Comparison of ENCODE assay signal across 19 cellular contexts in the genomic region with DNA sequence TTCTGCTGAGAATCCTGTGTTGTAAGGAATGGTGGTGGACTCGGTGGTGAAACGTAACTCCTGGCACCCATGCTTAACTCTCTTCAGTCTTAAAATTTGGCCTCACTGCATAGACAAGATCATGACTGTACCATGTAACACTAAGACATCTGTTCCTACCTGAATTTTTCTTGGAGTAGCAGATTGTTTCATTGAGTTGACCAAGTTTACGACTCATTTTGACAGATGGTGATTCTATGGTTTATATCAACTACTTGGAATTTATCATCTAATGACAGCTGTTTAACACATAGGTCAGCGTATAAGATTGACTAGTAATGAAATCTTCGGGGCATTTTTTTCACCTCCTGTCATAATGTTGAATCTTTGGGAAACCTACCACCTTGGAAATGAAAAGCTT.
DNase-seq lines count a peak whose midpoint lies in the region; ATAC-seq and TF ChIP-seq lines count a peak whose summit lies in the region.
"Had no signal": no experiment of that assay in that cellular context is flagged by ENCODE, and none has a peak within 500 bp of the region (broad histone marks: within the 10 kb centered on the region; RNA-seq: fewer than 3 reads in every experiment).

No MANE protein-coding gene starts in this region.

- no peaks in the 10 kb centered on the region for H3K9me3 Mint-ChIP-seq in activated CD4-positive, alpha-beta T cell treated with anti-CD3 and anti-CD28 coated beads for 36 hours (ENCODE audit: low read depth)
- H3K9me3 Mint-ChIP-seq in activated naive CD8-positive, alpha-beta T cell treated with anti-CD3 and anti-CD28 coated beads for 36 hours: peaks cover 14% of the 10 kb centered on the region
- H3K9me3 Mint-ChIP-seq in neural crest cell: peaks cover 9% of the 10 kb centered on the region
- H3K9me3 Mint-ChIP-seq: GM23338, type B pancreatic cell had no signal

- no peak overlapping the region for H3K4me3 ChIP-seq in H7 (ENCODE audit: insufficient read depth, low read depth, low read length)
- H3K4me3 ChIP-seq: GM23338, K562, skin epidermis had no signal

- no peak for ATAC-seq in activated CD4-positive, alpha-beta T cell treated with anti-CD3 and anti-CD28 coated beads for 36 hours
- no peak for ATAC-seq in GM18505 (IDR thresholded peaks at IDR 0.05; ENCODE audit: unreplicated experiment)
- ATAC-seq: GM23338, K562 had no signal

- intact Hi-C loops in activated CD4-positive, alpha-beta T cell treated with anti-CD3 and anti-CD28 coated beads for 36 hours (cut with DNase I, micrococcal nuclease): no loop called here

- TF ChIP-seq CTCF in neural crest cell (conservative IDR thresholded peaks at IDR 0.05): no peak

- H3K27me3 Mint-ChIP-seq in activated CD4-positive, alpha-beta T cell treated with anti-CD3 and anti-CD28 coated beads for 36 hours: no peaks in the 10 kb centered on the region
- no peaks in the 10 kb centered on the region for H3K27me3 Mint-ChIP-seq in activated naive CD8-positive, alpha-beta T cell treated with anti-CD3 and anti-CD28 coated beads for 36 hours
- H3K27me3 Mint-ChIP-seq in neural crest cell (ENCODE audit: low read depth): no peaks in the 10 kb centered on the region

- no peak for TF ChIP-seq POLR2A in GM18505 (IDR thresholded peaks at IDR 0.05; ENCODE audit: borderline replicate concordance, extremely low read depth, insufficient read depth, insufficient read length)

- peaks cover 100% of the 10 kb centered on the region for H3K4me1 Mint-ChIP-seq in activated CD4-positive, alpha-beta T cell treated with anti-CD3 and anti-CD28 coated beads for 36 hours
- H3K4me1 Mint-ChIP-seq in activated naive CD8-positive, alpha-beta T cell treated with anti-CD3 and anti-CD28 coated beads for 36 hours: peaks cover 98% of the 10 kb centered on the region
- peaks cover 68% of the 10 kb centered on the region for H3K4me1 Mint-ChIP-seq in neural crest cell

- POLR2A ChIA-PET in activated CD4-positive, alpha-beta T cell treated with anti-CD3 and anti-CD28 coated beads for 36 hours (lab: Charles Lee): interaction anchor here (0.8 to 1.0 kb wide), 2 partner anchors 29 to 33 kb away, joined by 3 read pairs; no protein-coding TSS in a partner anchor

- CTCF ChIA-PET in activated CD4-positive, alpha-beta T cell treated with anti-CD3 and anti-CD28 coated beads for 36 hours (lab: Charles Lee): interaction anchor here (0.6 to 1.7 kb wide), 7 partner anchors 13 to 222 kb away, joined by 3 to 5 read pairs (median 3); no protein-coding TSS in a partner anchor

- H3K27me3 ChIP-seq in H7 (ENCODE audit: control insufficient read depth, insufficient read depth, low read length): no peaks in the 10 kb centered on the region

- peak overlapping the region; percentile 92 for H3K27ac Mint-ChIP-seq in activated CD4-positive, alpha-beta T cell treated with anti-CD3 and anti-CD28 coated beads for 36 hours
- H3K27ac Mint-ChIP-seq in activated naive CD8-positive, alpha-beta T cell treated with anti-CD3 and anti-CD28 coated beads for 36 hours: peak overlapping the region; percentile 86
- H3K27ac Mint-ChIP-seq in neural crest cell (ENCODE audit: unreplicated experiment): peak overlapping the region; percentile 52
- H3K27ac Mint-ChIP-seq: GM23338, type B pancreatic cell had no signal

- DNase-seq in activated CD4-positive, alpha-beta T cell treated with anti-CD3 and anti-CD28 coated beads for 36 hours: no peak
- no peak for DNase-seq in activated CD4-positive, alpha-beta T cell treated with anti-CD3 and anti-CD28 coated beads, Interleukin-2, amount 50 U/mL, for 48 hours
- DNase-seq in DMS 273 treated with DMSO at 0.1 percent for 48 hours (lab: John Stamatoyannopoulos, UW): peak; percentile 79
- no peak for DNase-seq in activated naive CD8-positive, alpha-beta T cell treated with anti-CD3 and anti-CD28 coated beads for 36 hours
- no peak for DNase-seq in neural crest cell (ENCODE audit: low read depth, low spot score)
- DNase-seq in NCI-H2107 (lab: John Stamatoyannopoulos, UW): no peak
- no peak for DNase-seq in H7
- DNase-seq: 8988T; activated T-cell treated with anti-CD3 and anti-CD28 coated beads, Interleukin-2, amount 50 U/mL, for 1 hour; NCI-H82; OCI-M1; Right ventricle myocardium superior; stimulated activated CD4-positive, alpha-beta T cell treated with anti-CD3 and anti-CD28 coated beads, Interleukin-2, amount 100 ng/mL, for 24 hours; T-helper 1 cell had no signal

- H3K36me3 Mint-ChIP-seq in activated CD4-positive, alpha-beta T cell treated with anti-CD3 and anti-CD28 coated beads for 36 hours (ENCODE audit: low read depth): peaks cover 94% of the 10 kb centered on the region
- H3K36me3 Mint-ChIP-seq in activated naive CD8-positive, alpha-beta T cell treated with anti-CD3 and anti-CD28 coated beads for 36 hours: peaks cover 95% of the 10 kb centered on the region
- H3K36me3 Mint-ChIP-seq in neural crest cell (ENCODE audit: low read depth): peaks cover 64% of the 10 kb centered on the region

- H3K4me3 Mint-ChIP-seq in activated CD4-positive, alpha-beta T cell treated with anti-CD3 and anti-CD28 coated beads for 36 hours: no peak overlapping the region
- H3K4me3 Mint-ChIP-seq in activated naive CD8-positive, alpha-beta T cell treated with anti-CD3 and anti-CD28 coated beads for 36 hours: no peak overlapping the region
- H3K4me3 Mint-ChIP-seq in neural crest cell: no peak overlapping the region
- H3K4me3 Mint-ChIP-seq: GM23338, type B pancreatic cell had no signal

- no peaks in the 10 kb centered on the region for H3K36me3 ChIP-seq in H7 (replicated peaks; ENCODE audit: control insufficient read depth, insufficient read depth, low read length)
